In the genomic region with DNA sequence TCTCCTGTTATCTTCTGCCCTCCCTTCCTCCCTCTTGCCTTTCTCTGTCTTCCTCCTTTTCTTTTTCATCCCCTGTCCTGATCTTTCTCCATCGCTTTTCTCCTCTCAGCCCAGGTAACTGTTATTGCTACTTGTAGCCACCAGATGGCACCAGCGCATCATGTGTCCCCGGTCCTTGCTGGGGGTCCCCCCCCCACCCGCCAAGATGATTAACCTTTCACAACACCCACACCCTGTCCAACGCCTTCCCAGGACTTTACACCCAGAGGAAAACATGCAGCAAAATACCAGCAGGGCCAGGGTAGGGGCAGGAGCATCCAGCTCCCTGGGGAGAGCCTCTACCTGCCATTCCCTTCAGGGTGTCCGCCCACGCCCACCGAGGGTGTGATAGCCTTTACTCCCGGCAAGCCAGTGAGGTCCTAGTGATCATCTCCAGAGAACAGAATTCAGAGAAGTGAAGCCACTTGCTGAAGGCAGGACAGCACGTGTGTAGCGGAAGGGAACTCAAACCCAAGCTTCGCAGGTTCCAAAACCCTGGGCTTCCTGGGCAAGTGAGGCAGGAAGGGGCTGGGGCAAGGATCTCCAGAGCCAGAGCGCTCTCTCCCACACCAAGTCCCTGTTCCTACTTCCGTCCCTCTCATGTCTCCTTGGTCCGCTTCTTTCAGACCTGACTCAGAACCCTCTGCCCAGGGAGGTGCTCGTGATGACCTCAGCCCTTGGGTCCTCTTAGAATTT, we compare ENCODE assay signal across 9 cellular contexts. TPM values are rescaled to one million over a fixed set of nuclear protein-coding genes. Genes with fewer than 3 reads are reported as not detected.
DNase-seq lines count a peak whose midpoint lies in the region; ATAC-seq and TF ChIP-seq lines count a peak whose summit lies in the region.
"Had no signal": no experiment of that assay in that cellular context is flagged by ENCODE, and none has a peak within 500 bp of the region (broad histone marks: within the 10 kb centered on the region; RNA-seq: fewer than 3 reads in every experiment).

No MANE protein-coding gene starts in this region.

- H3K36me3 Mint-ChIP-seq in T-helper 2 cell treated with Interferon-gamma antibody and Interleukin-4, amounts not matched to agents 5 μg/mL and 100 μg/mL, for 36 hours (ENCODE audit: low read depth), result no peaks in the 10 kb centered on the region
- H3K36me3 Mint-ChIP-seq: activated naive CD4-positive, alpha-beta T cell treated with anti-CD3 and anti-CD28 coated beads, Interleukin-2, amount 50 U/mL, for 24 hours had no signal

- H3K4me3 Mint-ChIP-seq in T-helper 2 cell treated with Interferon-gamma antibody and Interleukin-4, amounts not matched to agents 5 μg/mL and 100 μg/mL, for 36 hours, result no peak overlapping the region
- H3K4me3 Mint-ChIP-seq: activated naive CD4-positive, alpha-beta T cell treated with anti-CD3 and anti-CD28 coated beads, Interleukin-2, amount 50 U/mL, for 24 hours had no signal

- no peaks in the 10 kb centered on the region for H3K4me1 Mint-ChIP-seq in T-helper 2 cell treated with Interferon-gamma antibody and Interleukin-4, amounts not matched to agents 5 μg/mL and 100 μg/mL, for 36 hours (ENCODE audit: low read depth)

- peaks cover 3% of the 10 kb centered on the region for H3K27me3 Mint-ChIP-seq in T-helper 2 cell treated with Interferon-gamma antibody and Interleukin-4, amounts not matched to agents 5 μg/mL and 100 μg/mL, for 36 hours (ENCODE audit: low read depth)

- no peak overlapping the region for H3K4me3 ChIP-seq in astrocyte of the cerebellum (ENCODE audit: low read depth, low read length)

- ATAC-seq in HG03378 (IDR thresholded peaks at IDR 0.05; ENCODE audit: unreplicated experiment) (no peak), HG02981 (IDR thresholded peaks at IDR 0.05; ENCODE audit: unreplicated experiment) (no peak)

- in situ Hi-C loops in KBM-7 (cut with MboI; ENCODE audit: low pct_unique_long_range_greater_than_20kb, low sequenced_read_pairs), result loop anchor here (10.0 kb wide), 1 partner anchor 143 kb away; no protein-coding TSS in a partner anchor
- in situ Hi-C loops in astrocyte of the cerebellum (cut with HindIII; ENCODE audit: low sequenced_read_pairs), result no loop called here

- no peak overlapping the region for H3K27ac Mint-ChIP-seq in T-helper 2 cell treated with Interferon-gamma antibody and Interleukin-4, amounts not matched to agents 5 μg/mL and 100 μg/mL, for 36 hours
- H3K27ac Mint-ChIP-seq: activated naive CD4-positive, alpha-beta T cell treated with anti-CD3 and anti-CD28 coated beads, Interleukin-2, amount 50 U/mL, for 24 hours had no signal

- H3K9me3 Mint-ChIP-seq in T-helper 2 cell treated with Interferon-gamma antibody and Interleukin-4, amounts not matched to agents 5 μg/mL and 100 μg/mL, for 36 hours, result no peaks in the 10 kb centered on the region
- H3K9me3 Mint-ChIP-seq: activated naive CD4-positive, alpha-beta T cell treated with anti-CD3 and anti-CD28 coated beads, Interleukin-2, amount 50 U/mL, for 24 hours had no signal

- DNase-seq in Daoy (ENCODE audit: low read depth), result peak; percentile 62
- peak; percentile 68 for DNase-seq in KBM-7
- peak; percentile 12 for DNase-seq in T-helper 2 cell treated with Interferon-gamma antibody and Interleukin-4, amounts not matched to agents 5 μg/mL and 100 μg/mL, for 36 hours (ENCODE audit: low spot score)
- DNase-seq in astrocyte of the cerebellum (ENCODE audit: low read depth), result peak; percentile 13
- peak; percentile 16 for DNase-seq in iris pigment epithelial cell (ENCODE audit: low read depth)
- DNase-seq in stimulated activated CD4-positive, alpha-beta T cell treated with anti-CD3 and anti-CD28 coated beads, Interleukin-2, amount 100 ng/mL, for 48 hours, result peak; percentile 33 to 58

- TF ChIP-seq CTCF in astrocyte of the cerebellum (IDR thresholded peaks at IDR 0.05; ENCODE audit: low read depth, low read length, missing control alignments), result peak; percentile 79

RNA-seq across cellular contexts. Expression of a gene that starts 13.4 kb away (rescaled TPM):
- total RNA-seq in Daoy (2014; rRNA removed; shearing (Covaris generic)), result not detected in 2 replicates

Comparison
In these comparisons a context has a peak if more than half of its experiments do, and no peak if none do; other contexts are left out.
1. DNase-seq: peak in every context shown above with its lines; median percentile 68 in KBM-7; 62 in Daoy; 46 in stimulated activated CD4-positive, alpha-beta T cell treated with anti-CD3 and anti-CD28 coated beads, Interleukin-2, amount 100 ng/mL, for 48 hours; 16 in iris pigment epithelial cell; 13 in astrocyte of the cerebellum; 12 in T-helper 2 cell treated with Interferon-gamma antibody and Interleukin-4, amounts not matched to agents 5 μg/mL and 100 μg/mL, for 36 hours.